In the genomic region with DNA sequence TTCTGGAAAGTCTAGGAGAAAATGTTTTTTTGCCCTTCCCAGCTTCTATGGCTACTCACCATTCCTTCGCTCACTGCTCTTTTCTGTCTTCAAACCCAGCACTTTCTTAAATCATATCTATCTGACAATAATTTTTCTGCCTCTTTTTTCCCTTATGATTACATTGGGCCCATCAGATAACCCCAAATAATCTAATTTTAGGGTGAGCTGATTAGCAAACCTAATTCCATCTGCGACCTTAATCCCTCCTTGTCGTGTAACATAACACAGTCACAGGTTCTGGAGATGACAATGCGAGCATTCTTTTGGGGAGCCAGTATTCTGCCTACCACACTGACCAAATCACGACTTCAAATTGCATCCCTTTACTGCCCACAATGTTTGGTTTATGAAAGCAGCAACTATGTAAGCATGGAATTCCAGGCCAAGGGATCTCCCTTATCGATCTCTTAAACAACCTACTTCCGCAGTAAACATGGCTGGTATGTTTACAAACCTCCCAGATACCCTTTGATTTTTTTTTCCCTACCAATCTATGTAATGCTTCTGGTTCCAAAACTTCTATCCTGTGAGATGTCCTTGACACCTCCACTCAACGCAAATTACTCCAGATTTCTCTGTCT, we compare ENCODE assay signal across 1 cellular context.
TF ChIP-seq lines count a peak whose summit lies in the region.

No MANE protein-coding gene starts in this region.

TF ChIP-seq in HepG2, 621 proteins besides CTCF, POLR2A, EP300 and RAD21 (continued from another document and continues in another):
- TF ChIP-seq, protein P1, sequence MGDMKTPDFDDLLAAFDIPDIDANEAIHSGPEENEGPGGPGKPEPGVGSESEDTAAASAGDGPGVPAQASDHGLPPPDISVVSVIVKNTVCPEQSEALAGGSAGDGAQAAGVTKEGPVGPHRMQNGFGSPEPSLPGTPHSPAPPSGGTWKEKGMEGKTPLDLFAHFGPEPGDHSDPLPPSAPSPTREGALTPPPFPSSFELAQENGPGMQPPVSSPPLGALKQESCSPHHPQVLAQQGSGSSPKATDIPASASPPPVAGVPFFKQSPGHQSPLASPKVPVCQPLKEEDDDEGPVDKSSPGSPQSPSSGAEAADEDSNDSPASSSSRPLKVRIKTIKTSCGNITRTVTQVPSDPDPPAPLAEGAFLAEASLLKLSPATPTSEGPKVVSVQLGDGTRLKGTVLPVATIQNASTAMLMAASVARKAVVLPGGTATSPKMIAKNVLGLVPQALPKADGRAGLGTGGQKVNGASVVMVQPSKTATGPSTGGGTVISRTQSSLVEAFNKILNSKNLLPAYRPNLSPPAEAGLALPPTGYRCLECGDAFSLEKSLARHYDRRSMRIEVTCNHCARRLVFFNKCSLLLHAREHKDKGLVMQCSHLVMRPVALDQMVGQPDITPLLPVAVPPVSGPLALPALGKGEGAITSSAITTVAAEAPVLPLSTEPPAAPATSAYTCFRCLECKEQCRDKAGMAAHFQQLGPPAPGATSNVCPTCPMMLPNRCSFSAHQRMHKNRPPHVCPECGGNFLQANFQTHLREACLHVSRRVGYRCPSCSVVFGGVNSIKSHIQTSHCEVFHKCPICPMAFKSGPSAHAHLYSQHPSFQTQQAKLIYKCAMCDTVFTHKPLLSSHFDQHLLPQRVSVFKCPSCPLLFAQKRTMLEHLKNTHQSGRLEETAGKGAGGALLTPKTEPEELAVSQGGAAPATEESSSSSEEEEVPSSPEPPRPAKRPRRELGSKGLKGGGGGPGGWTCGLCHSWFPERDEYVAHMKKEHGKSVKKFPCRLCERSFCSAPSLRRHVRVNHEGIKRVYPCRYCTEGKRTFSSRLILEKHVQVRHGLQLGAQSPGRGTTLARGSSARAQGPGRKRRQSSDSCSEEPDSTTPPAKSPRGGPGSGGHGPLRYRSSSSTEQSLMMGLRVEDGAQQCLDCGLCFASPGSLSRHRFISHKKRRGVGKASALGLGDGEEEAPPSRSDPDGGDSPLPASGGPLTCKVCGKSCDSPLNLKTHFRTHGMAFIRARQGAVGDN (CRISPR knock-in tag; IDR thresholded peaks at IDR 0.05), result no peak
- TF ChIP-seq TEAD2 (CRISPR knock-in tag; IDR thresholded peaks at IDR 0.05) (no peak), ZBTB7B (CRISPR knock-in tag; IDR thresholded peaks at IDR 0.05) (no peak), NCOA5 (CRISPR knock-in tag; IDR thresholded peaks at IDR 0.05) (no peak), POGZ (CRISPR knock-in tag; IDR thresholded peaks at IDR 0.05) (peak; percentile 86), HOXA9 (CRISPR knock-in tag; IDR thresholded peaks at IDR 0.05; ENCODE audit: borderline replicate concordance) (no peak), FOXJ3 (CRISPR knock-in tag; IDR thresholded peaks at IDR 0.05; ENCODE audit: borderline replicate concordance) (peak; percentile 79), ZNF10 (CRISPR knock-in tag; IDR thresholded peaks at IDR 0.05; ENCODE audit: borderline replicate concordance, low read depth) (no peak), HDAC6 (IDR thresholded peaks at IDR 0.05; ENCODE audit: low read depth, low read length) (no peak), KAT8 (CRISPR knock-in tag; IDR thresholded peaks at IDR 0.05) (peak; percentile 67; the same call in 1 of the 2 replicates), ZNF552 (CRISPR knock-in tag; IDR thresholded peaks at IDR 0.05; ENCODE audit: borderline replicate concordance) (no peak), MAF1 (CRISPR knock-in tag; IDR thresholded peaks at IDR 0.05; ENCODE audit: borderline replicate concordance) (no peak), KDM1A (CRISPR knock-in tag; IDR thresholded peaks at IDR 0.05) (peak; percentile 86), ZNF7 (CRISPR knock-in tag; IDR thresholded peaks at IDR 0.05) (no peak), SIX1 (CRISPR knock-in tag; IDR thresholded peaks at IDR 0.05; ENCODE audit: borderline replicate concordance) (peak; percentile 46; the same call in 1 of the 2 replicates), PAWR (CRISPR knock-in tag; IDR thresholded peaks at IDR 0.05; ENCODE audit: borderline replicate concordance) (no peak), WIZ (CRISPR knock-in tag; IDR thresholded peaks at IDR 0.05) (no peak), FOXA3 (CRISPR knock-in tag; IDR thresholded peaks at IDR 0.05) (peak; percentile 96), ATF7 (IDR thresholded peaks at IDR 0.05) (no peak), ATF7 (CRISPR knock-in tag; IDR thresholded peaks at IDR 0.05) (no peak), SMAD3 (CRISPR knock-in tag; IDR thresholded peaks at IDR 0.05) (peak; percentile 91; the same call in 1 of the 2 replicates), ATM (IDR thresholded peaks at IDR 0.05; ENCODE audit: borderline replicate concordance) (no peak), ONECUT2 (CRISPR knock-in tag; IDR thresholded peaks at IDR 0.05) (peak; percentile 92), GABPB1 (CRISPR knock-in tag; IDR thresholded peaks at IDR 0.05) (peak; percentile 65; the same call in 1 of the 2 replicates), RELA (CRISPR knock-in tag; IDR thresholded peaks at IDR 0.05) (peak; percentile 82; the same call in 1 of the 2 replicates), PRPF4 (IDR thresholded peaks at IDR 0.05; ENCODE audit: low read depth, low read length, poor library complexity, severe bottlenecking) (no peak), SIX4 (CRISPR knock-in tag; IDR thresholded peaks at IDR 0.05) (0 out of 2 replicates have a peak, but pooled peaks have one; percentile 33), RFX3 (CRISPR knock-in tag; IDR thresholded peaks at IDR 0.05) (no peak), ZNF619 (CRISPR knock-in tag; IDR thresholded peaks at IDR 0.05) (no peak), GPN1 (CRISPR knock-in tag; IDR thresholded peaks at IDR 0.05; ENCODE audit: borderline replicate concordance) (no peak), ZNF672 (CRISPR knock-in tag; IDR thresholded peaks at IDR 0.05) (no peak), ZNF251 (CRISPR knock-in tag; IDR thresholded peaks at IDR 0.05) (no peak)
- TF ChIP-seq, protein P2, sequence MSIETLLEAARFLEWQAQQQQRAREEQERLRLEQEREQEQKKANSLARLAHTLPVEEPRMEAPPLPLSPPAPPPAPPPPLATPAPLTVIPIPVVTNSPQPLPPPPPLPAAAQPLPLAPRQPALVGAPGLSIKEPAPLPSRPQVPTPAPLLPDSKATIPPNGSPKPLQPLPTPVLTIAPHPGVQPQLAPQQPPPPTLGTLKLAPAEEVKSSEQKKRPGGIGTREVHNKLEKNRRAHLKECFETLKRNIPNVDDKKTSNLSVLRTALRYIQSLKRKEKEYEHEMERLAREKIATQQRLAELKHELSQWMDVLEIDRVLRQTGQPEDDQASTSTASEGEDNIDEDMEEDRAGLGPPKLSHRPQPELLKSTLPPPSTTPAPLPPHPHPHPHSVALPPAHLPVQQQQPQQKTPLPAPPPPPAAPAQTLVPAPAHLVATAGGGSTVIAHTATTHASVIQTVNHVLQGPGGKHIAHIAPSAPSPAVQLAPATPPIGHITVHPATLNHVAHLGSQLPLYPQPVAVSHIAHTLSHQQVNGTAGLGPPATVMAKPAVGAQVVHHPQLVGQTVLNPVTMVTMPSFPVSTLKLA (IDR thresholded peaks at IDR 0.05), result no peak
- TF ChIP-seq, protein P3, sequence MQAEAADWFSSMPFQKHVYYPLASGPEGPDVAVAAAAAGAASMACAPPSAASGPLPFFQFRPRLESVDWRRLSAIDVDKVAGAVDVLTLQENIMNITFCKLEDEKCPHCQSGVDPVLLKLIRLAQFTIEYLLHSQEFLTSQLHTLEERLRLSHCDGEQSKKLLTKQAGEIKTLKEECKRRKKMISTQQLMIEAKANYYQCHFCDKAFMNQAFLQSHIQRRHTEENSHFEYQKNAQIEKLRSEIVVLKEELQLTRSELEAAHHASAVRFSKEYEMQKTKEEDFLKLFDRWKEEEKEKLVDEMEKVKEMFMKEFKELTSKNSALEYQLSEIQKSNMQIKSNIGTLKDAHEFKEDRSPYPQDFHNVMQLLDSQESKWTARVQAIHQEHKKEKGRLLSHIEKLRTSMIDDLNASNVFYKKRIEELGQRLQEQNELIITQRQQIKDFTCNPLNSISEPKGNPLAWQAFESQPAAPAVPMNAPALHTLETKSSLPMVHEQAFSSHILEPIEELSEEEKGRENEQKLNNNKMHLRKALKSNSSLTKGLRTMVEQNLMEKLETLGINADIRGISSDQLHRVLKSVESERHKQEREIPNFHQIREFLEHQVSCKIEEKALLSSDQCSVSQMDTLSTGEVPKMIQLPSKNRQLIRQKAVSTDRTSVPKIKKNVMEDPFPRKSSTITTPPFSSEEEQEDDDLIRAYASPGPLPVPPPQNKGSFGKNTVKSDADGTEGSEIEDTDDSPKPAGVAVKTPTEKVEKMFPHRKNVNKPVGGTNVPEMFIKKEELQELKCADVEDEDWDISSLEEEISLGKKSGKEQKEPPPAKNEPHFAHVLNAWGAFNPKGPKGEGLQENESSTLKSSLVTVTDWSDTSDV (CRISPR knock-in tag; IDR thresholded peaks at IDR 0.05), result no peak
- TF ChIP-seq, protein P4, sequence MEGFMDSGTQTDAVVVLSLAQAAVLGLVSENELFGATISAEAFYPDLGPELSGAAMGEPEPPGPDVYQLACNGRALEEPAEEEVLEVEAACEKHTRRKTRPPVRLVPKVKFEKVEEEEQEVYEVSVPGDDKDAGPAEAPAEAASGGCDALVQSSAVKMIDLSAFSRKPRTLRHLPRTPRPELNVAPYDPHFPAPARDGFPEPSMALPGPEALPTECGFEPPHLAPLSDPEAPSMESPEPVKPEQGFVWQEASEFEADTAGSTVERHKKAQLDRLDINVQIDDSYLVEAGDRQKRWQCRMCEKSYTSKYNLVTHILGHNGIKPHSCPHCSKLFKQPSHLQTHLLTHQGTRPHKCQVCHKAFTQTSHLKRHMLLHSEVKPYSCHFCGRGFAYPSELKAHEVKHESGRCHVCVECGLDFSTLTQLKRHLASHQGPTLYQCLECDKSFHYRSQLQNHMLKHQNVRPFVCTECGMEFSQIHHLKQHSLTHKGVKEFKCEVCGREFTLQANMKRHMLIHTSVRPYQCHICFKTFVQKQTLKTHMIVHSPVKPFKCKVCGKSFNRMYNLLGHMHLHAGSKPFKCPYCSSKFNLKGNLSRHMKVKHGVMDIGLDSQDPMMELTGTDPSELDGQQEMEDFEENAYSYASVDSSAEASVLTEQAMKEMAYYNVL (CRISPR knock-in tag; IDR thresholded peaks at IDR 0.05; ENCODE audit: borderline replicate concordance), result 0 out of 2 replicates have a peak, but pooled peaks have one; percentile 35
- TF ChIP-seq, protein P5, sequence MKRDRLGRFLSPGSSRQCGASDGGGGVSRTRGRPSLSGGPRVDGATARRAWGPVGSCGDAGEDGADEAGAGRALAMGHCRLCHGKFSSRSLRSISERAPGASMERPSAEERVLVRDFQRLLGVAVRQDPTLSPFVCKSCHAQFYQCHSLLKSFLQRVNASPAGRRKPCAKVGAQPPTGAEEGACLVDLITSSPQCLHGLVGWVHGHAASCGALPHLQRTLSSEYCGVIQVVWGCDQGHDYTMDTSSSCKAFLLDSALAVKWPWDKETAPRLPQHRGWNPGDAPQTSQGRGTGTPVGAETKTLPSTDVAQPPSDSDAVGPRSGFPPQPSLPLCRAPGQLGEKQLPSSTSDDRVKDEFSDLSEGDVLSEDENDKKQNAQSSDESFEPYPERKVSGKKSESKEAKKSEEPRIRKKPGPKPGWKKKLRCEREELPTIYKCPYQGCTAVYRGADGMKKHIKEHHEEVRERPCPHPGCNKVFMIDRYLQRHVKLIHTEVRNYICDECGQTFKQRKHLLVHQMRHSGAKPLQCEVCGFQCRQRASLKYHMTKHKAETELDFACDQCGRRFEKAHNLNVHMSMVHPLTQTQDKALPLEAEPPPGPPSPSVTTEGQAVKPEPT (CRISPR knock-in tag; IDR thresholded peaks at IDR 0.05; ENCODE audit: low read depth), result no peak
- TF ChIP-seq, protein P6, sequence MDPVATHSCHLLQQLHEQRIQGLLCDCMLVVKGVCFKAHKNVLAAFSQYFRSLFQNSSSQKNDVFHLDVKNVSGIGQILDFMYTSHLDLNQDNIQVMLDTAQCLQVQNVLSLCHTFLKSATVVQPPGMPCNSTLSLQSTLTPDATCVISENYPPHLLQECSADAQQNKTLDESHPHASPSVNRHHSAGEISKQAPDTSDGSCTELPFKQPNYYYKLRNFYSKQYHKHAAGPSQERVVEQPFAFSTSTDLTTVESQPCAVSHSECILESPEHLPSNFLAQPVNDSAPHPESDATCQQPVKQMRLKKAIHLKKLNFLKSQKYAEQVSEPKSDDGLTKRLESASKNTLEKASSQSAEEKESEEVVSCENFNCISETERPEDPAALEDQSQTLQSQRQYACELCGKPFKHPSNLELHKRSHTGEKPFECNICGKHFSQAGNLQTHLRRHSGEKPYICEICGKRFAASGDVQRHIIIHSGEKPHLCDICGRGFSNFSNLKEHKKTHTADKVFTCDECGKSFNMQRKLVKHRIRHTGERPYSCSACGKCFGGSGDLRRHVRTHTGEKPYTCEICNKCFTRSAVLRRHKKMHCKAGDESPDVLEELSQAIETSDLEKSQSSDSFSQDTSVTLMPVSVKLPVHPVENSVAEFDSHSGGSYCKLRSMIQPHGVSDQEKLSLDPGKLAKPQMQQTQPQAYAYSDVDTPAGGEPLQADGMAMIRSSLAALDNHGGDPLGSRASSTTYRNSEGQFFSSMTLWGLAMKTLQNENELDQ (CRISPR knock-in tag; IDR thresholded peaks at IDR 0.05; ENCODE audit: borderline replicate concordance), result no peak
- TF ChIP-seq, protein P7, sequence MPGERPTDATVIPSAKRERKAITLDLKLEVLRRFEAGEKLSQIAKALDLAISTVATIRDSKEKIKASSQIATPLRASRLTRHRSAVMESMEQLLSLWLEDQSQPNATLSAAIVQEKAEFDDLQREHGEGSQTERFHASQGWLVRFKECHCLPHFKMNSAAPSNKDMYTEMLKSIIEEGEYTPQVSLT (CRISPR knock-in tag; IDR thresholded peaks at IDR 0.05; ENCODE audit: borderline replicate concordance, low read depth), result no peak
- TF ChIP-seq, protein P8, sequence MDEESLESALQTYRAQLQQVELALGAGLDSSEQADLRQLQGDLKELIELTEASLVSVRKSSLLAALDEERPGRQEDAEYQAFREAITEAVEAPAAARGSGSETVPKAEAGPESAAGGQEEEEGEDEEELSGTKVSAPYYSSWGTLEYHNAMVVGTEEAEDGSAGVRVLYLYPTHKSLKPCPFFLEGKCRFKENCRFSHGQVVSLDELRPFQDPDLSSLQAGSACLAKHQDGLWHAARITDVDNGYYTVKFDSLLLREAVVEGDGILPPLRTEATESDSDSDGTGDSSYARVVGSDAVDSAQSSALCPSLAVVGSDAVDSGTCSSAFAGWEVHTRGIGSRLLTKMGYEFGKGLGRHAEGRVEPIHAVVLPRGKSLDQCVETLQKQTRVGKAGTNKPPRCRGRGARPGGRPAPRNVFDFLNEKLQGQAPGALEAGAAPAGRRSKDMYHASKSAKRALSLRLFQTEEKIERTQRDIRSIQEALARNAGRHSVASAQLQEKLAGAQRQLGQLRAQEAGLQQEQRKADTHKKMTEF (CRISPR knock-in tag; IDR thresholded peaks at IDR 0.05), result peak; percentile 56; the same call in 1 of the 2 replicates
- TF ChIP-seq, protein P9, sequence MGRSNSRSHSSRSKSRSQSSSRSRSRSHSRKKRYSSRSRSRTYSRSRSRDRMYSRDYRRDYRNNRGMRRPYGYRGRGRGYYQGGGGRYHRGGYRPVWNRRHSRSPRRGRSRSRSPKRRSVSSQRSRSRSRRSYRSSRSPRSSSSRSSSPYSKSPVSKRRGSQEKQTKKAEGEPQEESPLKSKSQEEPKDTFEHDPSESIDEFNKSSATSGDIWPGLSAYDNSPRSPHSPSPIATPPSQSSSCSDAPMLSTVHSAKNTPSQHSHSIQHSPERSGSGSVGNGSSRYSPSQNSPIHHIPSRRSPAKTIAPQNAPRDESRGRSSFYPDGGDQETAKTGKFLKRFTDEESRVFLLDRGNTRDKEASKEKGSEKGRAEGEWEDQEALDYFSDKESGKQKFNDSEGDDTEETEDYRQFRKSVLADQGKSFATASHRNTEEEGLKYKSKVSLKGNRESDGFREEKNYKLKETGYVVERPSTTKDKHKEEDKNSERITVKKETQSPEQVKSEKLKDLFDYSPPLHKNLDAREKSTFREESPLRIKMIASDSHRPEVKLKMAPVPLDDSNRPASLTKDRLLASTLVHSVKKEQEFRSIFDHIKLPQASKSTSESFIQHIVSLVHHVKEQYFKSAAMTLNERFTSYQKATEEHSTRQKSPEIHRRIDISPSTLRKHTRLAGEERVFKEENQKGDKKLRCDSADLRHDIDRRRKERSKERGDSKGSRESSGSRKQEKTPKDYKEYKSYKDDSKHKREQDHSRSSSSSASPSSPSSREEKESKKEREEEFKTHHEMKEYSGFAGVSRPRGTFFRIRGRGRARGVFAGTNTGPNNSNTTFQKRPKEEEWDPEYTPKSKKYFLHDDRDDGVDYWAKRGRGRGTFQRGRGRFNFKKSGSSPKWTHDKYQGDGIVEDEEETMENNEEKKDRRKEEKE (IDR thresholded peaks at IDR 0.05), result no peak
